In genomic region chr18:35680139-35680551, GRCh38 we compare ENCODE assay signal across 1 cellular context.
A peak's percentile ranks its signal among the peaks of the same experiment; 100 is the strongest.
TF ChIP-seq lines count a peak whose summit lies in the region.

No MANE protein-coding gene starts in this region.

TF ChIP-seq in HepG2, 621 proteins besides CTCF, POLR2A, EP300 and RAD21 (continued from another document):
- TF ChIP-seq ZNF503 (CRISPR knock-in tag; IDR thresholded peaks at IDR 0.05) (no peak), LCORL (IDR thresholded peaks at IDR 0.05) (no peak), LCORL (CRISPR knock-in tag; IDR thresholded peaks at IDR 0.05) (0 out of 2 replicates have a peak, but pooled peaks have one; percentile 23), BCL6 (CRISPR knock-in tag; IDR thresholded peaks at IDR 0.05) (peak; percentile 85), ZBED4 (CRISPR knock-in tag; IDR thresholded peaks at IDR 0.05; ENCODE audit: borderline replicate concordance) (no peak), MAF1 (CRISPR knock-in tag; IDR thresholded peaks at IDR 0.05; ENCODE audit: borderline replicate concordance) (no peak), MLLT10 (CRISPR knock-in tag; IDR thresholded peaks at IDR 0.05) (no peak)
TF ChIP-seq in HepG2: peak in this region for 22.
